ENCODE assay signal across 20 cellular contexts in genomic region chr12:45611061-45611460, GRCh38.
DNase-seq lines count a peak whose midpoint lies in the region; ATAC-seq and TF ChIP-seq lines count a peak whose summit lies in the region.
"Had no signal": no experiment of that assay in that cellular context is flagged by ENCODE, and none has a peak within 500 bp of the region (broad histone marks: within the 10 kb centered on the region; RNA-seq: fewer than 3 reads in every experiment).

No MANE protein-coding gene starts in this region.

- H3K9me3 Mint-ChIP-seq in activated T-cell treated with anti-CD3 and anti-CD28 coated beads, Interleukin-2, amount 50 U/mL, for 72 hours = no peaks in the 10 kb centered on the region
- no peaks in the 10 kb centered on the region for H3K9me3 Mint-ChIP-seq in activated T-cell treated with anti-CD3 and anti-CD28 coated beads, Interleukin-2, amount 50 U/mL, for 24 hours
- H3K9me3 Mint-ChIP-seq in mesothelial cell of epicardium = peaks cover 6% of the 10 kb centered on the region
- H3K9me3 Mint-ChIP-seq in activated CD4-positive, alpha-beta memory T cell treated with anti-CD3 and anti-CD28 coated beads, Interleukin-2, amount 10 ng/mL, durations not matched to agents 7 days and 5 days = no peaks in the 10 kb centered on the region
- H3K9me3 Mint-ChIP-seq: activated T-helper 1 cell treated with anti-CD3 and anti-CD28 coated beads, Interleukin-12 subunit alpha, Interleukin-12 subunit beta, Interleukin-2, Interleukin-4 antibody, amounts not matched to agents 30 ng/mL and 10 ng/mL and 1 ng/mL, durations not matched to agents 14 hours and 24 hours and 36 hours had no signal

- no peak overlapping the region for H3K9ac ChIP-seq in skeletal muscle satellite cell (ENCODE audit: low read depth, low read length)

- peak overlapping the region; percentile 71 for H3K4me2 ChIP-seq in skeletal muscle satellite cell (ENCODE audit: low read length)
- H3K4me2 ChIP-seq: smooth muscle cell had no signal

- peaks cover 10% of the 10 kb centered on the region for H3K4me1 Mint-ChIP-seq in activated T-cell treated with anti-CD3 and anti-CD28 coated beads, Interleukin-2, amount 50 U/mL, for 72 hours (ENCODE audit: low read depth)
- H3K4me1 Mint-ChIP-seq in activated T-cell treated with anti-CD3 and anti-CD28 coated beads, Interleukin-2, amount 50 U/mL, for 24 hours (ENCODE audit: low read depth) = peaks cover 12% of the 10 kb centered on the region
- no peaks in the 10 kb centered on the region for H3K4me1 Mint-ChIP-seq in mesothelial cell of epicardium
- H3K4me1 Mint-ChIP-seq in activated CD4-positive, alpha-beta memory T cell treated with anti-CD3 and anti-CD28 coated beads, Interleukin-2, amount 10 ng/mL, durations not matched to agents 7 days and 5 days = peaks cover 7% of the 10 kb centered on the region

- no peak overlapping the region for H3K27ac Mint-ChIP-seq in activated T-cell treated with anti-CD3 and anti-CD28 coated beads, Interleukin-2, amount 50 U/mL, for 72 hours
- H3K27ac Mint-ChIP-seq in activated T-cell treated with anti-CD3 and anti-CD28 coated beads, Interleukin-2, amount 50 U/mL, for 24 hours = no peak overlapping the region
- no peak overlapping the region for H3K27ac Mint-ChIP-seq in mesothelial cell of epicardium
- no peak overlapping the region for H3K27ac Mint-ChIP-seq in activated CD4-positive, alpha-beta memory T cell treated with anti-CD3 and anti-CD28 coated beads, Interleukin-2, amount 10 ng/mL, durations not matched to agents 7 days and 5 days
- H3K27ac Mint-ChIP-seq: activated CD8-positive, alpha-beta T cell treated with anti-CD3 and anti-CD28 coated beads, Interleukin-2, amount 10 ng/mL, durations not matched to agents 7 days and 5 days; activated T-helper 1 cell treated with anti-CD3 and anti-CD28 coated beads, Interleukin-12 subunit alpha, Interleukin-12 subunit beta, Interleukin-2, Interleukin-4 antibody, amounts not matched to agents 30 ng/mL and 10 ng/mL and 1 ng/mL, durations not matched to agents 14 hours and 24 hours and 36 hours; CD4-positive, CD25-positive, alpha-beta regulatory T cell had no signal

- H3K4me3 Mint-ChIP-seq in activated T-cell treated with anti-CD3 and anti-CD28 coated beads, Interleukin-2, amount 50 U/mL, for 72 hours = peak overlapping the region; percentile 28 to 40
- H3K4me3 Mint-ChIP-seq in activated T-cell treated with anti-CD3 and anti-CD28 coated beads, Interleukin-2, amount 50 U/mL, for 24 hours = no peak overlapping the region
- H3K4me3 Mint-ChIP-seq in mesothelial cell of epicardium = no peak overlapping the region
- H3K4me3 Mint-ChIP-seq in activated CD4-positive, alpha-beta memory T cell treated with anti-CD3 and anti-CD28 coated beads, Interleukin-2, amount 10 ng/mL, durations not matched to agents 7 days and 5 days = no peak overlapping the region
- H3K4me3 Mint-ChIP-seq: activated CD8-positive, alpha-beta T cell treated with anti-CD3 and anti-CD28 coated beads, Interleukin-2, amount 10 ng/mL, durations not matched to agents 7 days and 5 days; activated T-helper 1 cell treated with anti-CD3 and anti-CD28 coated beads, Interleukin-12 subunit alpha, Interleukin-12 subunit beta, Interleukin-2, Interleukin-4 antibody, amounts not matched to agents 30 ng/mL and 10 ng/mL and 1 ng/mL, durations not matched to agents 14 hours and 24 hours and 36 hours; CD4-positive, CD25-positive, alpha-beta regulatory T cell had no signal

- no peaks in the 10 kb centered on the region for H3K27me3 ChIP-seq in skeletal muscle satellite cell (ENCODE audit: control insufficient read depth, insufficient read depth, low read length)
- H3K27me3 ChIP-seq: adrenal gland, Peyer's patch had no signal

- no peak for DNase-seq in activated T-cell treated with anti-CD3 and anti-CD28 coated beads, Interleukin-2, amount 50 U/mL, for 72 hours
- DNase-seq in activated T-cell treated with anti-CD3 and anti-CD28 coated beads, Interleukin-2, amount 50 U/mL, for 24 hours = no peak
- no peak for DNase-seq in fibroblast of villous mesenchyme (ENCODE audit: low read depth)
- no peak for DNase-seq in epidermal melanocyte (ENCODE audit: insufficient read length, low spot score)
- no peak for DNase-seq in mesothelial cell of epicardium (ENCODE audit: low spot score in 2 of 2, unreplicated experiment in 2 of 2)
- DNase-seq in activated CD4-positive, alpha-beta memory T cell treated with anti-CD3 and anti-CD28 coated beads, Interleukin-2, amount 10 ng/mL, durations not matched to agents 7 days and 5 days = no peak
- DNase-seq: 8988T; activated CD8-positive, alpha-beta T cell treated with anti-CD3 and anti-CD28 coated beads, Interleukin-2, amount 10 ng/mL, durations not matched to agents 7 days and 5 days; adrenal gland; CD4-positive, CD25-positive, alpha-beta regulatory T cell; DMS79 treated with DMSO at 0.1 percent for 48 hours; NCI-H69; Peyer's patch; stimulated activated naive CD4-positive, alpha-beta T cell; SW 1271 had no signal

- no peak for ATAC-seq in activated T-cell treated with anti-CD3 and anti-CD28 coated beads, Interleukin-2, amount 50 U/mL, for 72 hours (replicated peaks in 1 of 2)
- ATAC-seq in SK-N-SH treated with all-trans-retinoic acid at 6 μM for 48 hours = peak; percentile 32; the same call in 2 of the 3 replicates
- ATAC-seq: activated CD8-positive, alpha-beta T cell treated with anti-CD3 and anti-CD28 coated beads, Interleukin-2, amount 10 ng/mL, durations not matched to agents 7 days and 5 days; K562 had no signal

- CTCF ChIA-PET in activated CD4-positive, alpha-beta memory T cell treated with anti-CD3 and anti-CD28 coated beads, Interleukin-2, amount 10 ng/mL, durations not matched to agents 7 days and 5 days (lab: Charles Lee) = no interaction called here

- POLR2A ChIA-PET in activated CD4-positive, alpha-beta memory T cell treated with anti-CD3 and anti-CD28 coated beads, Interleukin-2, amount 10 ng/mL, durations not matched to agents 7 days and 5 days (lab: Charles Lee) = no interaction called here

- no peaks in the 10 kb centered on the region for H3K36me3 Mint-ChIP-seq in activated T-cell treated with anti-CD3 and anti-CD28 coated beads, Interleukin-2, amount 50 U/mL, for 72 hours (ENCODE audit: insufficient read depth in 2 of 2)
- H3K36me3 Mint-ChIP-seq in activated T-cell treated with anti-CD3 and anti-CD28 coated beads, Interleukin-2, amount 50 U/mL, for 24 hours (ENCODE audit: low read depth) = no peaks in the 10 kb centered on the region
- no peaks in the 10 kb centered on the region for H3K36me3 Mint-ChIP-seq in mesothelial cell of epicardium
- H3K36me3 Mint-ChIP-seq in activated CD4-positive, alpha-beta memory T cell treated with anti-CD3 and anti-CD28 coated beads, Interleukin-2, amount 10 ng/mL, durations not matched to agents 7 days and 5 days (ENCODE audit: low read depth) = no peaks in the 10 kb centered on the region
- H3K36me3 Mint-ChIP-seq: CD4-positive, CD25-positive, alpha-beta regulatory T cell had no signal

- H3K27me3 Mint-ChIP-seq in activated T-cell treated with anti-CD3 and anti-CD28 coated beads, Interleukin-2, amount 50 U/mL, for 72 hours (ENCODE audit: low read depth) = peaks cover 5% of the 10 kb centered on the region
- H3K27me3 Mint-ChIP-seq in activated T-cell treated with anti-CD3 and anti-CD28 coated beads, Interleukin-2, amount 50 U/mL, for 24 hours = peaks cover 4% of the 10 kb centered on the region
- H3K27me3 Mint-ChIP-seq in mesothelial cell of epicardium (ENCODE audit: low read depth) = no peaks in the 10 kb centered on the region
- peaks cover 5% of the 10 kb centered on the region for H3K27me3 Mint-ChIP-seq in activated CD4-positive, alpha-beta memory T cell treated with anti-CD3 and anti-CD28 coated beads, Interleukin-2, amount 10 ng/mL, durations not matched to agents 7 days and 5 days
- H3K27me3 Mint-ChIP-seq: CD4-positive, CD25-positive, alpha-beta regulatory T cell had no signal

- H3K4me1 ChIP-seq in skeletal muscle satellite cell (ENCODE audit: control insufficient read depth, insufficient read depth, low read length) = peaks cover 36% of the 10 kb centered on the region
- H3K4me1 ChIP-seq: adrenal gland had no signal

- H3K9me3 ChIP-seq in skeletal muscle satellite cell (replicated peaks; ENCODE audit: low read length) = no peaks in the 10 kb centered on the region
- H3K9me3 ChIP-seq: adrenal gland, Peyer's patch had no signal

- H3K36me3 ChIP-seq in skeletal muscle satellite cell (ENCODE audit: insufficient read depth, low read length) = no peaks in the 10 kb centered on the region
- H3K36me3 ChIP-seq: adrenal gland, Peyer's patch had no signal

- H3K4me3 ChIP-seq in fibroblast of villous mesenchyme (ENCODE audit: low read depth, low read length) (peak overlapping the region; percentile 28), skeletal muscle satellite cell (ENCODE audit: low read length) (no peak overlapping the region)
- H3K4me3 ChIP-seq: adrenal gland, K562, smooth muscle cell had no signal

- TF ChIP-seq CTCF in fibroblast of villous mesenchyme (IDR thresholded peaks at IDR 0.05; ENCODE audit: insufficient read depth, low read depth, low read length) (no peak), mesothelial cell of epicardium (IDR thresholded peaks at IDR 0.05; ENCODE audit: unreplicated experiment) (no peak)

TF ChIP-seq in SK-N-SH treated with all-trans-retinoic acid at 6 μM for 48 hours, 23 proteins besides CTCF, POLR2A, EP300 and RAD21 (continues in another document):
- TF ChIP-seq SNAI2 (CRISPR knock-in tag; IDR thresholded peaks at IDR 0.05) = no peak
- no peak for TF ChIP-seq BACH2 (CRISPR knock-in tag; IDR thresholded peaks at IDR 0.05; ENCODE audit: borderline replicate concordance)
- TF ChIP-seq OSR1 (CRISPR knock-in tag; IDR thresholded peaks at IDR 0.05) = no peak
- no peak for TF ChIP-seq CSRNP3 (CRISPR knock-in tag; IDR thresholded peaks at IDR 0.05)
- no peak for TF ChIP-seq ISL1 (CRISPR knock-in tag; IDR thresholded peaks at IDR 0.05)

Comparison
In these comparisons a context has a peak if more than half of its experiments do, and no peak if none do; other contexts are left out.
1. H3K4me3 Mint-ChIP-seq: peak in activated T-cell treated with anti-CD3 and anti-CD28 coated beads, Interleukin-2, amount 50 U/mL, for 72 hours (2 of 2); none in activated T-cell treated with anti-CD3 and anti-CD28 coated beads, Interleukin-2, amount 50 U/mL, for 24 hours (single experiment), mesothelial cell of epicardium (single experiment) and activated CD4-positive, alpha-beta memory T cell treated with anti-CD3 and anti-CD28 coated beads, Interleukin-2, amount 10 ng/mL, durations not matched to agents 7 days and 5 days (single experiment).